Comparison of ENCODE assay signal across 17 cellular contexts in the genomic region with DNA sequence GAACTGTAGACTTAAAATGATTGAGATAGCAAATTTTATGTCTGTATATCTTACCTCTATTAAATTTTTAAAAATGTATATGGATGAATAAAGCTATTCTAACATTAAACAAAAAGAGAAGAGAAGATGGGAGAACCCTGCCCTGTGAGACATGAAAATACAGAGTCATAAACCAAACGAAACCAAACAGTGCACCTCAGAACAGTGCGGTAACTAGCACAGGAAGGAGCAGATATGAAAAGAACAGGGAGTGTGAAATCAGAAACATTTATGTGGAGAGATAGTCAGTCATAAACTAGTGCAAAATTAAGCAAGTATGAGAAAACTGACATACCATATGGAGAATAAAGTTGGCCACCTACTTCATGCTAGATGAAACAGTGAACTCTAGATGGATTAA.
A peak's percentile ranks its signal among the peaks of the same experiment; 100 is the strongest.
DNase-seq lines count a peak whose midpoint lies in the region; ATAC-seq and TF ChIP-seq lines count a peak whose summit lies in the region.
"Had no signal": no experiment of that assay in that cellular context is flagged by ENCODE, and none has a peak within 500 bp of the region (broad histone marks: within the 10 kb centered on the region; RNA-seq: fewer than 3 reads in every experiment).

No MANE protein-coding gene starts in this region.

- ATAC-seq in activated naive CD4-positive, alpha-beta T cell treated with anti-CD3 and anti-CD28 coated beads, Interleukin-2, amount 50 U/mL, for 72 hours, result peak; percentile 96 to 98

- H3K27me3 ChIP-seq in right atrium auricular region (no peaks in the 10 kb centered on the region), vagina (no peaks in the 10 kb centered on the region)
- H3K27me3 ChIP-seq: suprapubic skin had no signal

- no peak for DNase-seq in activated naive CD4-positive, alpha-beta T cell treated with anti-CD3 and anti-CD28 coated beads, Interleukin-2, amount 50 U/mL, for 72 hours (ENCODE audit: low spot score in 2 of 2)
- no peak for DNase-seq in activated naive CD4-positive, alpha-beta T cell treated with anti-CD3 and anti-CD28 coated beads, Interleukin-2, amount 50 U/mL, for 16 hours
- peak; percentile 28 for DNase-seq in activated CD4-positive, alpha-beta memory T cell treated with anti-CD3 and anti-CD28 coated beads, Interleukin-2, amount 10 ng/mL, durations not matched to agents 7 days and 5 days
- DNase-seq in immature natural killer cell, result peak; percentile 26 to 39 (median 32)
- DNase-seq in right atrium auricular region (ENCODE audit: low spot score), result no peak
- no peak for DNase-seq in UCSD-AML1 (lab: John Stamatoyannopoulos, UW; ENCODE audit: unreplicated experiment)
- DNase-seq in vagina (ENCODE audit: extremely low spot score in 2 of 2), result no peak
- DNase-seq: activated CD4-positive, alpha-beta T cell treated with anti-CD3 and anti-CD28 coated beads, Interleukin-2, amount 50 U/mL, for 48 hours; hypothalamus; Kasumi-1; left ventricle myocardium inferior; NCI-H187; NCI-H526 treated with DMSO at 0.1 percent for 48 hours had no signal

- H3K36me3 Mint-ChIP-seq in activated naive CD4-positive, alpha-beta T cell treated with anti-CD3 and anti-CD28 coated beads, Interleukin-2, amount 50 U/mL, for 72 hours, result no peaks in the 10 kb centered on the region
- no peaks in the 10 kb centered on the region for H3K36me3 Mint-ChIP-seq in activated CD4-positive, alpha-beta memory T cell treated with anti-CD3 and anti-CD28 coated beads, Interleukin-2, amount 10 ng/mL, durations not matched to agents 7 days and 5 days (ENCODE audit: low read depth)
- H3K36me3 Mint-ChIP-seq in immature natural killer cell, result peaks cover 0 to 8% (median 0%) of the 10 kb centered on the region in 3 donors

- no peaks in the 10 kb centered on the region for H3K9me3 Mint-ChIP-seq in activated naive CD4-positive, alpha-beta T cell treated with anti-CD3 and anti-CD28 coated beads, Interleukin-2, amount 50 U/mL, for 72 hours
- H3K9me3 Mint-ChIP-seq in activated CD4-positive, alpha-beta memory T cell treated with anti-CD3 and anti-CD28 coated beads, Interleukin-2, amount 10 ng/mL, durations not matched to agents 7 days and 5 days, result no peaks in the 10 kb centered on the region
- H3K9me3 Mint-ChIP-seq in immature natural killer cell, result no peaks in the 10 kb centered on the region

- H3K36me3 ChIP-seq in right atrium auricular region (no peaks in the 10 kb centered on the region), vagina (no peaks in the 10 kb centered on the region)
- H3K36me3 ChIP-seq: left ventricle myocardium inferior, suprapubic skin had no signal

- CTCF ChIA-PET in activated CD4-positive, alpha-beta memory T cell treated with anti-CD3 and anti-CD28 coated beads, Interleukin-2, amount 10 ng/mL, durations not matched to agents 7 days and 5 days (lab: Charles Lee), result interaction anchor here (0.9 to 1.6 kb wide), 2 partner anchors 8 to 477 kb away, joined by 3 to 10 read pairs; no protein-coding TSS in a partner anchor

- H3K4me1 Mint-ChIP-seq in activated CD4-positive, alpha-beta memory T cell treated with anti-CD3 and anti-CD28 coated beads, Interleukin-2, amount 10 ng/mL, durations not matched to agents 7 days and 5 days, result peaks cover 26% of the 10 kb centered on the region
- H3K4me1 Mint-ChIP-seq in immature natural killer cell, result peaks cover 34 to 44% of the 10 kb centered on the region in 2 donors
- H3K4me1 Mint-ChIP-seq: nephron had no signal

- H3K4me3 ChIP-seq in right atrium auricular region (no peak overlapping the region), vagina (no peak overlapping the region)
- H3K4me3 ChIP-seq: coronary artery, left ventricle myocardium inferior, suprapubic skin had no signal

- H3K4me1 ChIP-seq in right atrium auricular region (no peaks in the 10 kb centered on the region), vagina (no peaks in the 10 kb centered on the region)
- H3K4me1 ChIP-seq: suprapubic skin had no signal

- H3K4me3 Mint-ChIP-seq in activated CD4-positive, alpha-beta memory T cell treated with anti-CD3 and anti-CD28 coated beads, Interleukin-2, amount 10 ng/mL, durations not matched to agents 7 days and 5 days, result no peak overlapping the region
- peak overlapping the region; percentile 5 to 68 (median 44) for H3K4me3 Mint-ChIP-seq in immature natural killer cell
- H3K4me3 Mint-ChIP-seq: nephron had no signal

- TF ChIP-seq CTCF in right atrium auricular region (IDR thresholded peaks at IDR 0.05), result no peak
- TF ChIP-seq CTCF in vagina (IDR thresholded peaks at IDR 0.05), result no peak

- POLR2A ChIA-PET in activated CD4-positive, alpha-beta memory T cell treated with anti-CD3 and anti-CD28 coated beads, Interleukin-2, amount 10 ng/mL, durations not matched to agents 7 days and 5 days (lab: Charles Lee), result interaction anchor here (0.6 to 1.0 kb wide), 2 partner anchors 348 to 469 kb away, joined by 3 read pairs; a partner anchor contains a TSS

- no peak for TF ChIP-seq POLR2A in vagina (IDR thresholded peaks at IDR 0.05)

- H3K27ac Mint-ChIP-seq in activated naive CD4-positive, alpha-beta T cell treated with anti-CD3 and anti-CD28 coated beads, Interleukin-2, amount 50 U/mL, for 72 hours, result peak overlapping the region in 1 of 2 donors; percentile 29
- no peak overlapping the region for H3K27ac Mint-ChIP-seq in activated CD4-positive, alpha-beta memory T cell treated with anti-CD3 and anti-CD28 coated beads, Interleukin-2, amount 10 ng/mL, durations not matched to agents 7 days and 5 days
- H3K27ac Mint-ChIP-seq in immature natural killer cell, result peak overlapping the region in 3 of 6 donors; percentile 1 to 24 (median 20)
- H3K27ac Mint-ChIP-seq: nephron had no signal

- no peaks in the 10 kb centered on the region for H3K27me3 Mint-ChIP-seq in activated CD4-positive, alpha-beta memory T cell treated with anti-CD3 and anti-CD28 coated beads, Interleukin-2, amount 10 ng/mL, durations not matched to agents 7 days and 5 days
- no peaks in the 10 kb centered on the region for H3K27me3 Mint-ChIP-seq in immature natural killer cell (ENCODE audit: low read depth in 3 of 3)

- intact Hi-C loops in vagina (cut with DNase I), result no loop called here

- H3K9me3 ChIP-seq in right atrium auricular region, result no peaks in the 10 kb centered on the region
- no peaks in the 10 kb centered on the region for H3K9me3 ChIP-seq in vagina
- H3K9me3 ChIP-seq: left ventricle myocardium inferior, suprapubic skin had no signal

- H3K27ac ChIP-seq in right atrium auricular region (no peak overlapping the region), vagina (no peak overlapping the region)
- H3K27ac ChIP-seq: C4-2B, coronary artery, left ventricle myocardium inferior, suprapubic skin had no signal

Comparison
In these comparisons a context has a peak if more than half of its experiments do, and no peak if none do; other contexts are left out.
1. DNase-seq: peak in activated CD4-positive, alpha-beta memory T cell treated with anti-CD3 and anti-CD28 coated beads, Interleukin-2, amount 10 ng/mL, durations not matched to agents 7 days and 5 days (single experiment) and immature natural killer cell (3 of 3); none in activated naive CD4-positive, alpha-beta T cell treated with anti-CD3 and anti-CD28 coated beads, Interleukin-2, amount 50 U/mL, for 72 hours (0 of 2), activated naive CD4-positive, alpha-beta T cell treated with anti-CD3 and anti-CD28 coated beads, Interleukin-2, amount 50 U/mL, for 16 hours (single experiment), right atrium auricular region (single experiment), UCSD-AML1 (single experiment) and vagina (0 of 2).